In the genomic region with DNA sequence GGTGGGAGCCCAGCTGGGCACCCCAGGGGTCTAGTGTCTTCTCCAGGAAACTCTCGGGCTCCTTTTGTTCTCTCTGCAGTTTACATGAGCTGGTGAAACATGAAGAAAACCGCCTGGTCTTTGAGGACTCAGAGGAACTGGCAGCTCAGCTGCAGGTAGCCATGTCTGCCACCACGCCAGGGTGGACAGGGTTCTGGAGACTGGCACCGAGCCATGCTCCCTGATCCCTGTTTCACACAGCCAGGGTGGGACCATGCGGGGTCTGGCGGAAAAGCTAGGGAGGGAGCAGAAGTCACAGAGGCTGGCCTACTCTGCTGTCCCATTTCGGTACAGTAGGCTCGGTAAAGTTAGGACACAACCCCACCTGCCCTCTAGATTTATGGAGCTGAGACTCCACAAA, we compare ENCODE assay signal across 4 cellular contexts. TPM values are rescaled to one million over a fixed set of nuclear protein-coding genes. Genes with fewer than 3 reads are reported as not detected.
"Had no signal": no experiment of that assay in that cellular context is flagged by ENCODE, and none has a peak within 500 bp of the region (broad histone marks: within the 10 kb centered on the region; RNA-seq: fewer than 3 reads in every experiment).

No MANE protein-coding gene starts in this region.

RNA-seq across cellular contexts. Expression of a gene that starts 15.5 kb away (rescaled TPM):
- total RNA-seq: HT1080, IMR-90, MCF 10A, NCI-H460 had no signal
- polyA plus RNA-seq: IMR-90 had no signal
